ENCODE assay signal across 10 cellular contexts in the genomic region with DNA sequence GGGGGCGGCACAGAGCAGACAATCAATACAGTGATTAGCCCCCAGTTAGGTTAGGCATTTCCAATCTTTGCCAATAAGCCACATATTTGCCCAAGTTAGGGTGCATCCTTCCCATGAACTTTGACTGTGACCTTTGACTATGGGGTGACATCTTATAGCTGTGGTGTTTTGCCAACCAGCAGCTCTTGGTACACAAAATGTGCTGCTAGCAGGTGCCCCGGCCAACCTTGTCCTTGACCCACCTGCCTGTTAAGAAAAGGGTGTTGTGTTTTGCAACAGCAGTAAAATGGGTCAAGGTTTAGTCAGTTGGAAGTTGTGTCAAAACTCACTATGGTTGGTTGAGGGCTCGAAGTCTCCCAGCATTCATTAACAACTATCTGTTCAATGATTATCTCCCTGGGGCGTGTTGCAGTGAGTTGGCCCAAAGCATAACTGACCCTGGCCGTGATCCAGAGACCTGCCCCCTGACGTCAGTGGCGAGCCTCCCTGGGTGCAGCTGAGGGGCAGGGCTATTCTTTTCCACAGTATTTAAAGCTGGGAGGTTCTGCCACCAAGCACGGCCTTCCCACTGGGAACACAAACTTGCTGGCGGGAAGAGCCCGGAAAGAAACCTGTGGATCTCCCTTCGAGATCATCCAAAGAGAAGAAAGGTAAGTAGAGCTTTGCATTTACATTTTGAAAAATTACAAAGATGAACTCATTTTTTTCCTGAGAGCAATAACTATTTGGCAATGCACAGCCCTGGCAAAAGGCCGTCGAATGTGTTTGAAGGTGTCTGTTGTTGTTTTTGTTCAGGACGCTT. TPM values are rescaled to one million over a fixed set of nuclear protein-coding genes. Genes with fewer than 3 reads are reported as not detected.
DNase-seq lines count a peak whose midpoint lies in the region; ATAC-seq and TF ChIP-seq lines count a peak whose summit lies in the region.
"Had no signal": no experiment of that assay in that cellular context is flagged by ENCODE, and none has a peak within 500 bp of the region (broad histone marks: within the 10 kb centered on the region; RNA-seq: fewer than 3 reads in every experiment).

A gene (plus strand): TSS at position 557 of the 802 bp plus-strand sequence. CDS start 302 bp downstream, outside the sequence.

- H3K4me3 ChIP-seq in epithelial cell of proximal tubule (ENCODE audit: low read depth, low read length) (peak within 1 kb of the TSS; percentile 16), neuronal stem cell (ENCODE audit: low read length in 2 of 2) (peak within 1 kb of the TSS in 1 of 2 donors; percentile 24)

- H4K91ac ChIP-seq in neuronal stem cell (ENCODE audit: low read depth, low read length, poor library complexity), result no peak within 1 kb of the TSS

- H3K9ac ChIP-seq in neuronal stem cell (ENCODE audit: low read depth, low read length, poor library complexity), result peak within 1 kb of the TSS; percentile 55
- H3K9ac ChIP-seq: parathyroid adenoma had no signal

- H2AFZ ChIP-seq in neuronal stem cell (ENCODE audit: low read length), result no peak within 1 kb of the TSS
- H2AFZ ChIP-seq: parathyroid adenoma had no signal

- H2BK5ac ChIP-seq in neuronal stem cell (ENCODE audit: low read length), result no peak within 1 kb of the TSS

- H3K36me3 Mint-ChIP-seq in Calu3 (ENCODE audit: insufficient read depth, unreplicated experiment) (peaks cover 11% of the 10 kb centered on the region), HFFc6 (ENCODE audit: low read depth) (no peaks in the 10 kb centered on the region)
- H3K36me3 Mint-ChIP-seq in CD4-positive, alpha-beta T cell (ENCODE audit: low read depth), result no peaks in the 10 kb centered on the region
- H3K36me3 Mint-ChIP-seq: CD4-positive, alpha-beta memory T cell had no signal

- H3K4me1 Mint-ChIP-seq in Calu3 (ENCODE audit: low read depth, unreplicated experiment) (peaks cover 38% of the 10 kb centered on the region), HFFc6 (ENCODE audit: low read depth) (no peaks in the 10 kb centered on the region)
- H3K4me1 Mint-ChIP-seq in CD4-positive, alpha-beta T cell (ENCODE audit: low read depth), result no peaks in the 10 kb centered on the region
- H3K4me1 Mint-ChIP-seq: CD4-positive, alpha-beta memory T cell had no signal

- no peak within 1 kb of the TSS for H2BK12ac ChIP-seq in neuronal stem cell (ENCODE audit: low read length)

- H3K4me1 ChIP-seq in neuronal stem cell (ENCODE audit: control insufficient read depth in 2 of 2, insufficient read depth in 1 of 2, low read depth in 1 of 2, low read length in 2 of 2), result no peaks in the 10 kb centered on the region
- H3K4me1 ChIP-seq: parathyroid adenoma had no signal

- intact Hi-C loops in Calu3 (cut with micrococcal nuclease; ENCODE audit: unreplicated experiment), result no loop called here
- intact Hi-C loops in CD4-positive, alpha-beta T cell (cut with DNase I, micrococcal nuclease), result no loop called here

- no peak for ATAC-seq in CD4-positive, alpha-beta T cell (ENCODE audit: poor library complexity)
- no peak for ATAC-seq in HG02852 (IDR thresholded peaks at IDR 0.05; ENCODE audit: unreplicated experiment)

- no peak within 1 kb of the TSS for H3K4ac ChIP-seq in neuronal stem cell (ENCODE audit: low read length)

- no peak within 1 kb of the TSS for H3K14ac ChIP-seq in neuronal stem cell (ENCODE audit: low read length)

- no peak within 1 kb of the TSS for H3K4me2 ChIP-seq in neuronal stem cell (ENCODE audit: insufficient read depth, low read length, poor library complexity, severe bottlenecking)

- no peak within 1 kb of the TSS for H4K8ac ChIP-seq in neuronal stem cell (ENCODE audit: low read depth, low read length)

- no peak within 1 kb of the TSS for H3K23ac ChIP-seq in neuronal stem cell (ENCODE audit: low read depth, low read length, poor library complexity)

- TF ChIP-seq CTCF in Calu3 (IDR thresholded peaks at IDR 0.05; ENCODE audit: unreplicated experiment), result no peak
- no peak for TF ChIP-seq CTCF in epithelial cell of proximal tubule (conservative IDR thresholded peaks at IDR 0.05; ENCODE audit: low read depth, low read length)
- TF ChIP-seq CTCF in CD4-positive, alpha-beta T cell (IDR thresholded peaks at IDR 0.05), result no peak
- no peak for TF ChIP-seq CTCF in HFFc6 (IDR thresholded peaks at IDR 0.05)

- H3K27ac Mint-ChIP-seq in Calu3 (ENCODE audit: unreplicated experiment) (peak within 1 kb of the TSS; percentile 43), HFFc6 (no peak within 1 kb of the TSS)
- H3K27ac Mint-ChIP-seq in CD4-positive, alpha-beta T cell, result no peak within 1 kb of the TSS
- H3K27ac Mint-ChIP-seq: CD4-positive, alpha-beta memory T cell had no signal

- no CpG with 5 or more reads among the region's 14 CpGs for WGBS in neuronal stem cell (ENCODE audit: extremely low coverage in 2 of 2, insufficient read length in 2 of 2, insufficient replicate concordance in 1 of 2), 2 donors

- no peak within 1 kb of the TSS for H3K27ac ChIP-seq in neuronal stem cell (replicated peaks; ENCODE audit: low read length)
- no peak within 1 kb of the TSS for H3K27ac ChIP-seq in CD4-positive, alpha-beta T cell (ENCODE audit: low read depth, low read length)
- H3K27ac ChIP-seq: parathyroid adenoma had no signal

- H3K79me1 ChIP-seq in neuronal stem cell (ENCODE audit: low read depth, low read length), result no peaks in the 10 kb centered on the region

- CTCF ChIA-PET in Calu3 (lab: Charles Lee), result interaction anchor here (0.7 to 1.3 kb wide), 3 partner anchors 13 to 44 kb away, joined by 3 to 5 read pairs (median 3); no protein-coding TSS in a partner anchor
- CTCF ChIA-PET in CD4-positive, alpha-beta T cell (lab: Charles Lee), result interaction anchor here (0.6 kb wide), 1 partner anchor 720 kb away, joined by 4 read pairs; no protein-coding TSS in a partner anchor

- H3K9me3 ChIP-seq in neuronal stem cell (replicated peaks in 1 of 2; ENCODE audit: control insufficient read depth in 2 of 2, insufficient read depth in 1 of 2, low read depth in 1 of 2, low read length in 2 of 2), result no peaks in the 10 kb centered on the region
- no peaks in the 10 kb centered on the region for H3K9me3 ChIP-seq in CD4-positive, alpha-beta T cell (ENCODE audit: control insufficient read depth, low read length)

- H3K27me3 Mint-ChIP-seq in Calu3 (ENCODE audit: unreplicated experiment) (peaks cover 50% of the 10 kb centered on the region), HFFc6 (ENCODE audit: insufficient read depth) (peaks cover 39% of the 10 kb centered on the region)
- H3K27me3 Mint-ChIP-seq in CD4-positive, alpha-beta T cell, result peaks cover 48% of the 10 kb centered on the region

- no peak within 1 kb of the TSS for H2BK15ac ChIP-seq in neuronal stem cell (ENCODE audit: low read length)

- no peaks in the 10 kb centered on the region for H3K36me3 ChIP-seq in neuronal stem cell (replicated peaks in 1 of 2; ENCODE audit: control insufficient read depth in 2 of 2, insufficient read depth in 2 of 2, low read length in 2 of 2)

- H3K9me3 Mint-ChIP-seq in Calu3 (ENCODE audit: low read depth, unreplicated experiment), result peaks cover 2% of the 10 kb centered on the region
- H3K9me3 Mint-ChIP-seq in CD4-positive, alpha-beta T cell, result no peaks in the 10 kb centered on the region
- peaks cover 4% of the 10 kb centered on the region; the same call in 1 of the 2 replicates for H3K9me3 Mint-ChIP-seq in HFFc6
- H3K9me3 Mint-ChIP-seq: CD4-positive, alpha-beta memory T cell had no signal

- POLR2A ChIA-PET in CD4-positive, alpha-beta T cell (lab: Charles Lee), result interaction anchor here (0.6 kb wide), 1 partner anchor 194 kb away, joined by 3 read pairs; no protein-coding TSS in a partner anchor

- no peak within 1 kb of the TSS for H3K4me3 Mint-ChIP-seq in Calu3 (ENCODE audit: low read depth, unreplicated experiment)
- H3K4me3 Mint-ChIP-seq in CD4-positive, alpha-beta T cell, result no peak within 1 kb of the TSS
- H3K4me3 Mint-ChIP-seq in HFFc6, result no peak within 1 kb of the TSS
- H3K4me3 Mint-ChIP-seq: CD4-positive, alpha-beta memory T cell had no signal

- H3K18ac ChIP-seq in neuronal stem cell (ENCODE audit: low read length), result no peak within 1 kb of the TSS

- no TSS peak for BruUV-seq in Calu3 (replicated peaks; lab: Mats Ljungman, UMichigan)

- DNase-seq in Calu3 (peak; percentile 96), NCI-H2196 treated with DMSO at 0.1 percent for 48 hours (lab: John Stamatoyannopoulos, UW; ENCODE audit: unreplicated experiment) (peak; percentile 4), epithelial cell of proximal tubule (ENCODE audit: low read depth) (peak; percentile 89), neuronal stem cell (ENCODE audit: low spot score) (no peak), HFFc6 (no peak), T-helper 1 cell (no peak)
- DNase-seq in CD4-positive, alpha-beta T cell, result no peak
- DNase-seq: CD4-positive, alpha-beta memory T cell had no signal

- no peak within 1 kb of the TSS for H2AK5ac ChIP-seq in neuronal stem cell (ENCODE audit: low read depth, low read length)

- peaks cover 0 to 49% (median 0%) of the 10 kb centered on the region in 3 experiments for H3K27me3 ChIP-seq in neuronal stem cell (ENCODE audit: control insufficient read depth in 3 of 3, insufficient read depth in 3 of 3, low read depth in 1 of 3, low read length in 3 of 3)
- no peaks in the 10 kb centered on the region for H3K27me3 ChIP-seq in CD4-positive, alpha-beta T cell (ENCODE audit: control insufficient read depth, insufficient read depth, low read length)

- no peak within 1 kb of the TSS for H2BK120ac ChIP-seq in neuronal stem cell (ENCODE audit: low read depth, low read length)

RNA-seq across cellular contexts. Expression of the gene that starts here (rescaled TPM):
- total RNA-seq in Calu3 (2022) (0.12 and 0.19 TPM in 2 replicates), epithelial cell of proximal tubule (not detected in 2 replicates)
- polyA plus RNA-seq in neuronal stem cell (2013, experiment 1 of 2), result not detected
- not detected for polyA plus RNA-seq in neuronal stem cell (2013, experiment 2 of 2)
- not detected for total RNA-seq in CD4-positive, alpha-beta T cell
- not detected for total RNA-seq in HFFc6 (2021; fragmentation: NEBNext Ultra II Directional; extraction: Animal tissue kit (Norgen Biotek cat#: 25700))
- total RNA-seq: CD4-positive, alpha-beta memory T cell had no signal
- polyA plus RNA-seq: CD4-positive, alpha-beta memory T cell had no signal

Comparison
In these comparisons a context has a peak if more than half of its experiments do, and no peak if none do; other contexts are left out.
1. Peak in DNase-seq in Calu3; RNA of the gene not detected or under 1 TPM.
2. Peak in DNase-seq and H3K4me3 ChIP-seq in epithelial cell of proximal tubule; RNA of the gene not detected or under 1 TPM.